ENCODE assay signal across 9 cellular contexts in the genomic region with DNA sequence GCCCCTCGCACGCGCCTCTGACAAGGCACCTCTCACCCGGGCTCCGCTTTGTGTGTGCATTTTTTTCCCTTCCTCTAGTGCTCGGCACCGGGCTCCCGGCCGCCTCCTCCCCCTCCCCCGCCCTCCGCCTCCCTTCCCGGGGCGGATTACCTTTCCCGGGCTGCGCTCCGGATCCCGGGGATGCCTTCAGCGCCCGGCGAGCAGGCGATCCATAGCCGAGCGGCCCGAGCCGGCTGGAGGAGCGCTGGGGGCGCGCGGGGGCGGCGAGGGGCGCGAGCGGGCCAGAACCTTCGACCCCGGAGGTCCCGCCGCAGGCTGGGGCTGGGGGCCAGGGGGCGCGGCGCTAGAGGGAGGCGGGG. TPM values are rescaled to one million over a fixed set of nuclear protein-coding genes. Genes with fewer than 3 reads are reported as not detected.
DNase-seq lines count a peak whose midpoint lies in the region; ATAC-seq, FAIRE-seq and TF ChIP-seq lines count a peak whose summit lies in the region.
"Had no signal": no experiment of that assay in that cellular context is flagged by ENCODE, and none has a peak within 500 bp of the region (broad histone marks: within the 10 kb centered on the region; RNA-seq: fewer than 3 reads in every experiment).

No MANE protein-coding gene starts in this region.

- H3K4me1 ChIP-seq in GM23248 (ENCODE audit: insufficient read depth) (no peaks in the 10 kb centered on the region), RWPE2 (ENCODE audit: insufficient read depth, poor library complexity, severe bottlenecking) (no peaks in the 10 kb centered on the region), neuronal stem cell (ENCODE audit: control insufficient read depth in 2 of 2, insufficient read depth in 1 of 2, low read depth in 1 of 2, low read length in 2 of 2) (peaks cover 0 to 6% of the 10 kb centered on the region in 2 donors)

- peak overlapping the region; percentile 81 for H2BK15ac ChIP-seq in neuronal stem cell (ENCODE audit: low read length)

- peak overlapping the region; percentile 98 for H3K18ac ChIP-seq in neuronal stem cell (ENCODE audit: low read length)

- H2BK12ac ChIP-seq in neuronal stem cell (ENCODE audit: low read length) = no peak overlapping the region

- H3K4me3 ChIP-seq in GM23248 (peak overlapping the region; percentile 39), RWPE2 (ENCODE audit: severe bottlenecking) (peak overlapping the region; percentile 9), neuronal stem cell (ENCODE audit: low read length in 2 of 2) (peak overlapping the region; percentile 42 to 84)
- H3K4me3 ChIP-seq: SK-N-MC had no signal

- no peak overlapping the region for H3K14ac ChIP-seq in neuronal stem cell (ENCODE audit: low read length)

- H2BK5ac ChIP-seq in neuronal stem cell (ENCODE audit: low read length) = peak overlapping the region; percentile 94

- no peak overlapping the region for H3K27ac ChIP-seq in GM23248
- no peak overlapping the region for H3K27ac ChIP-seq in RWPE2 (ENCODE audit: poor library complexity, severe bottlenecking)
- peak overlapping the region; percentile 84 for H3K27ac ChIP-seq in neuronal stem cell (replicated peaks; ENCODE audit: low read length)
- H3K27ac ChIP-seq: SK-N-MC had no signal

- H4K8ac ChIP-seq in neuronal stem cell (ENCODE audit: low read depth, low read length) = peak overlapping the region; percentile 3

- DNase-seq in GM23248 = peak; percentile 20
- no peak for DNase-seq in RWPE2 (ENCODE audit: low spot score)
- peak; percentile 45 to 54 for DNase-seq in frontal cortex (ENCODE audit: low spot score in 2 of 2)
- DNase-seq in neuronal stem cell (ENCODE audit: low spot score) = no peak
- no peak for DNase-seq in NCI-H2196 (lab: John Stamatoyannopoulos, UW; ENCODE audit: unreplicated experiment)
- DNase-seq in NCI-H2081 treated with DMSO at 0.1 percent for 48 hours (lab: John Stamatoyannopoulos, UW) = no peak
- no peak for DNase-seq in pons (ENCODE audit: low spot score)

- H3K36me3 ChIP-seq in GM23248 (ENCODE audit: low read depth) (no peaks in the 10 kb centered on the region), RWPE2 (ENCODE audit: low read depth) (no peaks in the 10 kb centered on the region), neuronal stem cell (replicated peaks in 1 of 2; ENCODE audit: control insufficient read depth in 2 of 2, insufficient read depth in 2 of 2, low read length in 2 of 2) (no peaks in the 10 kb centered on the region)

- H3K4me2 ChIP-seq in GM23248 (ENCODE audit: unreplicated experiment) (peak overlapping the region; percentile 68), neuronal stem cell (ENCODE audit: insufficient read depth, low read length, poor library complexity, severe bottlenecking) (peak overlapping the region; percentile 96)

- H3K79me2 ChIP-seq in GM23248 (ENCODE audit: insufficient read depth) = no peaks in the 10 kb centered on the region

- H3K9me3 ChIP-seq in GM23248 (ENCODE audit: low read depth) = no peaks in the 10 kb centered on the region
- H3K9me3 ChIP-seq in RWPE2 (ENCODE audit: severe bottlenecking) = no peaks in the 10 kb centered on the region
- no peaks in the 10 kb centered on the region for H3K9me3 ChIP-seq in neuronal stem cell (replicated peaks in 1 of 2; ENCODE audit: control insufficient read depth in 2 of 2, insufficient read depth in 1 of 2, low read depth in 1 of 2, low read length in 2 of 2)

- no peak overlapping the region for H3K4ac ChIP-seq in neuronal stem cell (ENCODE audit: low read length)

- TF ChIP-seq POLR2A in GM18505 (IDR thresholded peaks at IDR 0.05; ENCODE audit: borderline replicate concordance, extremely low read depth, insufficient read depth, insufficient read length) = no peak

- peak overlapping the region; percentile 92 for H2BK120ac ChIP-seq in neuronal stem cell (ENCODE audit: low read depth, low read length)

- in situ Hi-C loops in GM23248 (cut with MboI) = no loop called here

- no peak overlapping the region for H4K91ac ChIP-seq in neuronal stem cell (ENCODE audit: low read depth, low read length, poor library complexity)

- peak overlapping the region; percentile 20 for H3K23ac ChIP-seq in neuronal stem cell (ENCODE audit: low read depth, low read length, poor library complexity)

- H3K9ac ChIP-seq in GM23248 (no peak overlapping the region), neuronal stem cell (ENCODE audit: low read depth, low read length, poor library complexity) (peak overlapping the region; percentile 88)

- FAIRE-seq in frontal cortex (lab: Jason Lieb, UNC) = no peak

- TF ChIP-seq CTCF in RWPE2 (IDR thresholded peaks at IDR 0.05; ENCODE audit: poor library complexity, severe bottlenecking) = no peak

- peak; percentile 26 for ATAC-seq in GM18505 (IDR thresholded peaks at IDR 0.05; ENCODE audit: unreplicated experiment)
- peak; percentile 40; the same call in 2 of the 3 replicates for ATAC-seq in RWPE2 (ENCODE audit: low read depth)

- no peaks in the 10 kb centered on the region for H3F3A ChIP-seq in GM23248 (ENCODE audit: insufficient read depth)

- H3K27me3 ChIP-seq in GM23248 (replicated peaks; ENCODE audit: insufficient read depth) (peaks cover 63% of the 10 kb centered on the region), RWPE2 (ENCODE audit: insufficient read depth, poor library complexity, severe bottlenecking) (peaks cover 87% of the 10 kb centered on the region), neuronal stem cell (ENCODE audit: control insufficient read depth in 3 of 3, insufficient read depth in 3 of 3, low read depth in 1 of 3, low read length in 3 of 3) (peaks cover 0 to 75% (median 9%) of the 10 kb centered on the region in 3 experiments)

- peak overlapping the region; percentile 49 for H2AFZ ChIP-seq in GM23248
- H2AFZ ChIP-seq in neuronal stem cell (ENCODE audit: low read length) = peak overlapping the region; percentile 99

- peaks cover 9% of the 10 kb centered on the region for H3K79me1 ChIP-seq in neuronal stem cell (ENCODE audit: low read depth, low read length)

- no peaks in the 10 kb centered on the region for H3K9me2 ChIP-seq in GM23248 (ENCODE audit: insufficient read depth)

- 1 to 40% methylated on average over 2 to 42 of the region's 42 CpGs for WGBS in GM23248 (ENCODE audit: low coverage in 1 of 2, low lambda C conversion rate in 2 of 2, missing lambda C conversion rate in 2 of 2), 2 experiments
- WGBS in neuronal stem cell (ENCODE audit: extremely low coverage in 2 of 2, insufficient read length in 2 of 2, insufficient replicate concordance in 1 of 2), 2 donors = no CpG with 5 or more reads among the region's 42 CpGs

- no peaks in the 10 kb centered on the region for H4K20me1 ChIP-seq in GM23248 (ENCODE audit: insufficient read depth)

- no peak overlapping the region for H2AK5ac ChIP-seq in neuronal stem cell (ENCODE audit: low read depth, low read length)

RNA-seq across cellular contexts. Expression of a gene that starts 0.3 kb away (rescaled TPM):
- not detected in 2 replicates for total RNA-seq in GM23248 (2014; rRNA removed; shearing (Covaris generic))
- polyA plus RNA-seq in GM23248 (2016; fragmentation: Nextera tagmentation; extraction: Ambion mirVana) = not detected in 2 replicates
- total RNA-seq in frontal cortex = 63.2 TPM
- 6.3 TPM for polyA plus RNA-seq in neuronal stem cell (2013, experiment 1 of 2)
- polyA plus RNA-seq in neuronal stem cell (2013, experiment 2 of 2) = 6.8 TPM

Comparison
In these comparisons a context has a peak if more than half of its experiments do, and no peak if none do; other contexts are left out.
1. DNase-seq: peak in GM23248 (single experiment) and frontal cortex (2 of 2); none in RWPE2 (single experiment), neuronal stem cell (single experiment), NCI-H2196 (single experiment), NCI-H2081 treated with DMSO at 0.1 percent for 48 hours (single experiment) and pons (single experiment).
2. H3K4me3 ChIP-seq: peak in every context shown above with its lines; median percentile 63 in neuronal stem cell; 39 in GM23248; 9 in RWPE2.
3. RNA of a gene that starts 0.3 kb away (total RNA-seq): 63.2 TPM in frontal cortex (single experiment); not detected in GM23248; every median in the first group is over 10 times any median in the second.